In the genomic region with DNA sequence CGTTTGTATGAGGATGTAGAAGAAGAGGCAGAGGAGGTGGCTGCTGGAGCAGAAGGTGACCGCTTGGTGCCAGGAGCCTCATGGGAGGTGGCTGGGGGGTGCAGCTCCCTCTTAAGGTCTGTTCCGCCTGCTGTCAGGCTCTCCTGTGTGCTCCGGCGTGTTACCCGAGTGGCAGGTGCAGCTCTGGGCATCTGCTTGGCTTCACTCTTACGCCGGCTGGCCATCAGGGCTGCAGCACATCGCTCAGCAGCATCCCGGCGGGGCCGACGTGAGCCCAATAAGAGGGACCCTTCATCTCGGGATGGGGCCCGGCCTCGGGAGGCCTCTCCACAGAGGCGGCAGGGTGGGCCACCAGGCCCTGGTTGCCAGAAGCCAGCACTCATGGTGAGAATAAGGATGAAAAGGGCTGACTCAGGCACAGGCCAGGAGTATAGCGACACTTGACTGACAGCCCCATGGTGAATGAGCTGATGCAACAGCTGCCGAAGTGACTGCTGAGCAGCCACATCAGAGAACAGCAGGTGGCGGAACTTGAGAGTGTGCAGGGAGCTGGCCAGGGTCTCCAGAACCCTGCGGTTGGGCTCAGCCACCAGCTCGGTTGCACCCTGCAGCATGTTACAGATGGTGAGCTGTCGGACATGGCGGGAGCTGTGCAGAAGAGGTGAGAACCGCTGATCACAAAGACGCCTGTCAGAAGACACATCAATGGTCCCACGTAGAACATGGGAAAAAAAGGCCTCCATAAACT, we compare ENCODE assay signal across 9 cellular contexts. TPM values are rescaled to one million over a fixed set of nuclear protein-coding genes. Genes with fewer than 3 reads are reported as not detected.
DNase-seq lines count a peak whose midpoint lies in the region; ATAC-seq and TF ChIP-seq lines count a peak whose summit lies in the region.
"Had no signal": no experiment of that assay in that cellular context is flagged by ENCODE, and none has a peak within 500 bp of the region (broad histone marks: within the 10 kb centered on the region; RNA-seq: fewer than 3 reads in every experiment).

No MANE protein-coding gene starts in this region.

- no peaks in the 10 kb centered on the region for H3K36me3 ChIP-seq in hepatocyte (replicated peaks; ENCODE audit: insufficient read depth, low read depth)
- peaks cover 6 to 8% of the 10 kb centered on the region in 2 donors for H3K36me3 ChIP-seq in aorta (ENCODE audit: control insufficient read depth in 1 of 2, insufficient read depth in 2 of 2, low read length in 1 of 2)

- TF ChIP-seq CTCF in hepatocyte (IDR thresholded peaks at IDR 0.05; ENCODE audit: poor library complexity): no peak
- no peak for TF ChIP-seq CTCF in GM13976 (IDR thresholded peaks at IDR 0.05; ENCODE audit: borderline replicate concordance, control extremely low read depth, extremely low read depth, insufficient read depth, missing control alignments)

- ATAC-seq in aorta (ENCODE audit: low FRiP score) (peak; percentile 15), HG03520 (IDR thresholded peaks at IDR 0.05; ENCODE audit: unreplicated experiment) (no peak)

- peaks cover 10% of the 10 kb centered on the region for H4K20me1 ChIP-seq in hepatocyte (ENCODE audit: insufficient read depth, poor library complexity, severe bottlenecking)

- no peak overlapping the region for H2AFZ ChIP-seq in hepatocyte

- H3K4me1 ChIP-seq in hepatocyte (ENCODE audit: insufficient read depth) (no peaks in the 10 kb centered on the region), aorta (ENCODE audit: control insufficient read depth in 1 of 2, insufficient read depth in 2 of 2, low read length in 2 of 2) (no peaks in the 10 kb centered on the region)

- intact Hi-C loops in aorta (cut with DNase I): no loop called here

- DNase-seq in stimulated activated CD4-positive, alpha-beta T cell treated with anti-CD3 and anti-CD28 coated beads, Interleukin-12 subunit alpha, Interleukin-12 subunit beta, amount 100 ng/mL, for 48 hours (ENCODE audit: low read depth in 2 of 3, low spot score in 1 of 3): peak in 2 of 3 donors; percentile 20 to 41
- DNase-seq in stimulated activated CD4-positive, alpha-beta T cell treated with anti-CD3 and anti-CD28 coated beads, Interleukin-12 subunit alpha, Interleukin-12 subunit beta, amount 100 ng/mL, for 4 hours: no peak
- peak; percentile 13 for DNase-seq in activated CD4-positive, alpha-beta T cell treated with anti-CD3 and anti-CD28 coated beads, Interleukin-2, amount 50 U/mL, for 1 hour
- DNase-seq in hepatocyte (ENCODE audit: low spot score) (peak; percentile 10), aorta (no peak), GM13976 (ENCODE audit: low spot score) (no peak), T1000 (lab: John Stamatoyannopoulos, UW) (no peak)

- in situ Hi-C loops in GM13976 (cut with MboI; ENCODE audit: low sequenced_read_pairs, unreplicated experiment): no loop called here

- H3K27ac ChIP-seq in hepatocyte (no peak overlapping the region), aorta (ENCODE audit: low read depth in 1 of 2, low read length in 2 of 2) (no peak overlapping the region)
- H3K27ac ChIP-seq: BLaER1 treated with 17β-estradiol and CSF1 and Interleukin-3, amounts not matched to agents 10 nM and 100 nM had no signal

- H3K9me3 ChIP-seq in hepatocyte (ENCODE audit: low read depth) (no peaks in the 10 kb centered on the region), aorta (ENCODE audit: control insufficient read depth, low read length) (no peaks in the 10 kb centered on the region)
- H3K9me3 ChIP-seq: BLaER1 treated with 17β-estradiol and CSF1 and Interleukin-3, amounts not matched to agents 10 nM and 100 nM had no signal

- H3K4me2 ChIP-seq in hepatocyte: no peak overlapping the region
- H3K4me2 ChIP-seq: BLaER1 treated with 17β-estradiol and CSF1 and Interleukin-3, amounts not matched to agents 10 nM and 100 nM had no signal

- no peaks in the 10 kb centered on the region for H3K27me3 ChIP-seq in hepatocyte
- H3K27me3 ChIP-seq in aorta (ENCODE audit: control insufficient read depth in 1 of 2, insufficient read depth in 2 of 2, low read length in 1 of 2): no peaks in the 10 kb centered on the region
- H3K27me3 ChIP-seq: BLaER1 treated with 17β-estradiol and CSF1 and Interleukin-3, amounts not matched to agents 10 nM and 100 nM had no signal

- peaks cover 5% of the 10 kb centered on the region for H3K79me2 ChIP-seq in hepatocyte

- H3K4me3 ChIP-seq in hepatocyte (no peak overlapping the region), aorta (ENCODE audit: low read length in 2 of 2) (no peak overlapping the region)
- H3K4me3 ChIP-seq: BLaER1 treated with 17β-estradiol and CSF1 and Interleukin-3, amounts not matched to agents 10 nM and 100 nM had no signal

- 92% methylated on average over 27 of the region's 27 CpGs for WGBS in hepatocyte (ENCODE audit: low lambda C conversion rate, missing lambda C conversion rate)
- 84 to 86% methylated on average over 27 of the region's 27 CpGs for WGBS in aorta, 2 donors

- no peaks in the 10 kb centered on the region for H3K9me2 ChIP-seq in hepatocyte (replicated peaks; ENCODE audit: insufficient read depth)

RNA-seq across cellular contexts. Expression of a gene that starts 17.5 kb away (rescaled TPM):
- total RNA-seq in hepatocyte (84.4 and 104 TPM in 2 replicates), aorta (10 to 100 TPM; 48.5 to 49.1 TPM)
- polyA plus RNA-seq in hepatocyte (113 and 123 TPM in 2 replicates), aorta (10 to 100 TPM; 13.4 to 39.8 TPM)

RNA-seq across cellular contexts. Expression of a gene that starts 17.6 kb away (rescaled TPM):
- total RNA-seq in hepatocyte (429 and 430 TPM in 2 replicates), aorta (100 to 1,000 TPM; 100 to 134 TPM)
- polyA plus RNA-seq in hepatocyte (269 and 287 TPM in 2 replicates), aorta (100 to 1,000 TPM; 262 to 739 TPM)

RNA-seq across cellular contexts. Expression of a gene that starts 38.3 kb away (rescaled TPM):
- total RNA-seq in hepatocyte: 4.3 and 6.2 TPM in 2 replicates
- 4.2 and 4.9 TPM in 2 replicates for polyA plus RNA-seq in hepatocyte
- 1 to 10 TPM; 1.6 to 2.3 TPM for total RNA-seq in aorta
- polyA plus RNA-seq in aorta: 1 to 10 TPM in 1 of 2 donors, not detected in 1; 4.2 TPM

RNA-seq across cellular contexts. Expression of a gene that starts 54.7 kb away (rescaled TPM):
- total RNA-seq in hepatocyte (17.6 and 20.5 TPM in 2 replicates), aorta (10 to 100 TPM; 21.2 to 26.3 TPM)
- polyA plus RNA-seq in hepatocyte (13.5 and 21.2 TPM in 2 replicates), aorta (1 to 10 TPM; 8.6 to 9.7 TPM)

Comparison
In these comparisons a context has a peak if more than half of its experiments do, and no peak if none do; other contexts are left out.
1. DNase-seq: peak in stimulated activated CD4-positive, alpha-beta T cell treated with anti-CD3 and anti-CD28 coated beads, Interleukin-12 subunit alpha, Interleukin-12 subunit beta, amount 100 ng/mL, for 48 hours (2 of 3), activated CD4-positive, alpha-beta T cell treated with anti-CD3 and anti-CD28 coated beads, Interleukin-2, amount 50 U/mL, for 1 hour (single experiment) and hepatocyte (single experiment); none in stimulated activated CD4-positive, alpha-beta T cell treated with anti-CD3 and anti-CD28 coated beads, Interleukin-12 subunit alpha, Interleukin-12 subunit beta, amount 100 ng/mL, for 4 hours (single experiment), aorta (0 of 2), GM13976 (single experiment) and T1000 (single experiment).